In genomic region chr11:66282468-66283455, GRCh38 we compare ENCODE assay signal across 8 cellular contexts. TPM values are rescaled to one million over a fixed set of nuclear protein-coding genes. Genes with fewer than 3 reads are reported as not detected.
DNase-seq lines count a peak whose midpoint lies in the region; ATAC-seq and TF ChIP-seq lines count a peak whose summit lies in the region.

No MANE protein-coding gene starts in this region.

- POLR2A ChIA-PET in CD8-positive, alpha-beta T cell (lab: Charles Lee) = interaction anchor here (1.0 to 2.3 kb wide), 6 partner anchors 10 to 60 kb away, joined by 3 to 15 read pairs (median 4); partner anchors contain the start of gene RAB1B

- TF ChIP-seq CTCF in CD8-positive, alpha-beta T cell (IDR thresholded peaks at IDR 0.05) = peak; percentile 89
- TF ChIP-seq CTCF in coronary artery (IDR thresholded peaks at IDR 0.05) (peak; percentile 93), right lobe of liver (IDR thresholded peaks at IDR 0.05) (peak; percentile 98 to 99 (median 99))

- H3K9me3 ChIP-seq in CD8-positive, alpha-beta T cell (ENCODE audit: low read length) = no peaks in the 10 kb centered on the region
- no peaks in the 10 kb centered on the region for H3K9me3 ChIP-seq in right lobe of liver

- no peaks in the 10 kb centered on the region for H3K27me3 ChIP-seq in CD8-positive, alpha-beta T cell (ENCODE audit: insufficient read depth, low read length)
- no peaks in the 10 kb centered on the region for H3K27me3 ChIP-seq in right lobe of liver

- 8% methylated on average over 8 of the region's 35 CpGs for WGBS in right lobe of liver (ENCODE audit: insufficient coverage, low coverage, low lambda C conversion rate, missing lambda C conversion rate)

- peak overlapping the region; percentile 84 for H3K27ac Mint-ChIP-seq in CD8-positive, alpha-beta T cell

- H3K36me3 Mint-ChIP-seq in CD8-positive, alpha-beta T cell = no peaks in the 10 kb centered on the region

- H3K27me3 Mint-ChIP-seq in CD8-positive, alpha-beta T cell (ENCODE audit: low read depth) = no peaks in the 10 kb centered on the region

- intact Hi-C loops in CD8-positive, alpha-beta T cell (cut with DNase I, micrococcal nuclease) = loop anchor here (1.0 to 10.0 kb wide), 3 partner anchors 14 to 208 kb away; partner anchors contain the start of genes RAB1B (in 2 of the 2) and PACS1 (in 1 of the 2)
- intact Hi-C loops in right lobe of liver (cut with DNase I) = loop anchor here (10.0 kb wide), 1 partner anchor 58 kb away; no protein-coding TSS in a partner anchor

- peaks cover 27% of the 10 kb centered on the region for H3K4me1 ChIP-seq in CD8-positive, alpha-beta T cell (ENCODE audit: insufficient read depth, low read length)
- H3K4me1 ChIP-seq in right lobe of liver = peaks cover 0 to 5% (median 1%) of the 10 kb centered on the region in 4 donors

- H3K36me3 ChIP-seq in CD8-positive, alpha-beta T cell (ENCODE audit: insufficient read depth, low read length) = no peaks in the 10 kb centered on the region
- H3K36me3 ChIP-seq in right lobe of liver = no peaks in the 10 kb centered on the region

- H3K4me1 Mint-ChIP-seq in CD8-positive, alpha-beta T cell (ENCODE audit: low read depth) = peaks cover 45% of the 10 kb centered on the region

- DNase-seq in CD8-positive, alpha-beta T cell = peak; percentile 98 to 100 (median 99)
- DNase-seq in NCI-H748 treated with DMSO at 0.1 percent for 48 hours (lab: John Stamatoyannopoulos, UW) = peak; percentile 93
- peak; percentile 97 for DNase-seq in activated CD4-positive, alpha-beta T cell treated with anti-CD3 and anti-CD28 coated beads, Interleukin-2, amount 50 U/mL, for 24 hours (ENCODE audit: low read depth in 1 of 2, low spot score in 1 of 2)
- peak; percentile 97 for DNase-seq in coronary artery (ENCODE audit: low spot score)
- peak; percentile 100 for DNase-seq in right lobe of liver
- peak; percentile 96 to 98 (median 98) for DNase-seq in stimulated activated CD4-positive, alpha-beta T cell treated with anti-CD3 and anti-CD28 coated beads, TNF-alpha, amount 100 ng/mL, for 24 hours (ENCODE audit: low read depth in 3 of 3)

- ATAC-seq in CD8-positive, alpha-beta T cell = peak; percentile 73
- ATAC-seq in GM19452 (IDR thresholded peaks at IDR 0.05; ENCODE audit: unreplicated experiment) = peak; percentile 75
- ATAC-seq in HG03565 (IDR thresholded peaks at IDR 0.05; ENCODE audit: unreplicated experiment) = peak; percentile 67
- ATAC-seq in right lobe of liver = peak; percentile 89 to 96 (median 90)

- no peak overlapping the region for H3K27ac ChIP-seq in CD8-positive, alpha-beta T cell (ENCODE audit: low read depth, low read length)
- H3K27ac ChIP-seq in coronary artery = no peak overlapping the region
- no peak overlapping the region for H3K27ac ChIP-seq in right lobe of liver

- no peak overlapping the region for H3K4me3 Mint-ChIP-seq in CD8-positive, alpha-beta T cell

- no peak overlapping the region for H3K4me3 ChIP-seq in CD8-positive, alpha-beta T cell (ENCODE audit: low read depth, low read length)
- no peak overlapping the region for H3K4me3 ChIP-seq in coronary artery
- no peak overlapping the region for H3K4me3 ChIP-seq in right lobe of liver

- no peak for TF ChIP-seq POLR2A in right lobe of liver (IDR thresholded peaks at IDR 0.05)

- no peaks in the 10 kb centered on the region for H3K9me3 Mint-ChIP-seq in CD8-positive, alpha-beta T cell

- CTCF ChIA-PET in CD8-positive, alpha-beta T cell (lab: Charles Lee) = interaction anchor here (0.8 to 5.2 kb wide), 20 partner anchors 8 to 423 kb away, joined by 3 to 63 read pairs (median 4); partner anchors contain the start of genes MUS81, TMEM151A and YIF1A

RNA-seq across cellular contexts. Expression of gene CNIH2, which starts 4.8 kb away (rescaled TPM):
- 1 to 10 TPM; 4.9 to 5.7 TPM for total RNA-seq in CD8-positive, alpha-beta T cell
- under 1 TPM in 2 of 6 experiments, not detected in 4; 0.26 to 0.51 TPM for total RNA-seq in right lobe of liver

RNA-seq across cellular contexts. Expression of gene YIF1A, which starts 6.2 kb away (rescaled TPM):
- total RNA-seq in CD8-positive, alpha-beta T cell = 10 to 100 TPM; 16.8 to 17.1 TPM
- total RNA-seq in right lobe of liver = 100 to 1,000 TPM in 3 of 6 experiments, 10 to 100 TPM in 3; 75.0 to 170 (median 97.9) TPM

RNA-seq across cellular contexts. Expression of gene TMEM151A, which starts 8.9 kb away (rescaled TPM):
- total RNA-seq in CD8-positive, alpha-beta T cell = under 1 TPM; 0.19 to 0.31 TPM
- under 1 TPM in 4 of 6 experiments, not detected in 2; 0.13 to 0.86 (median 0.45) TPM for total RNA-seq in right lobe of liver

RNA-seq across cellular contexts. Expression of gene RAB1B, which starts 14.3 kb away (rescaled TPM):
- total RNA-seq in CD8-positive, alpha-beta T cell = 10 to 100 TPM; 34.4 to 36.3 TPM
- total RNA-seq in right lobe of liver = 10 to 100 TPM; 52.3 to 69.0 (median 59.6) TPM

RNA-seq across cellular contexts. Expression of gene KLC2, which starts 25.3 kb away (rescaled TPM):
- 10 to 100 TPM; 29.6 to 35.4 TPM for total RNA-seq in CD8-positive, alpha-beta T cell
- total RNA-seq in right lobe of liver = 10 to 100 TPM in 1 of 6 experiments, 1 to 10 TPM in 5; 3.8 to 11.5 (median 6.3) TPM

Comparison
In these comparisons a context has a peak if more than half of its experiments do, and no peak if none do; other contexts are left out.
1. RNA of gene YIF1A, which starts 6.2 kb away (total RNA-seq): 75.0 to 170 TPM in right lobe of liver; 16.8 to 17.1 TPM in CD8-positive, alpha-beta T cell; every median in the first group is over 4 times any median in the second.
2. Peak in every context shown above with its lines, with median percentiles within 50 percentile points of each other: ATAC-seq, DNase-seq and CTCF ChIP-seq.